In the genomic region with DNA sequence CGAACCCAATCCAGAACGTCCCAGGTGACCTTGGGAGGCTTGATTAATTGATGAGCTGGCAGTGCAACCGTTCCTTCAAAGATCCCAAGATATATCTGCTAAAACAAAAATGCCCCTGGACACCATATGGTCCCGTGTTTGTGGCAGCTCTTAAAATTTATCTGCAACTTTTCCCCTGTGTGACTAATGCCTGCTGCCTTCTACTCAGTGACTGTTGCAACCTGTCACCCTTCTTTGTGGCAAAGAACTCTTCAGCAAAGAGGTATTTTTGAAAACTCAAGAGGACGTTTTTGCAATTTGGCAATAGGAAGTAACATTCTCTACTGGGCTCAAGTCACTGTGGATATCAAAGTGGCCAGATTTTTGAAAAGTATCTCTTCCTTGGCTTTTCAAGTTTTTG, we compare ENCODE assay signal across 13 cellular contexts.
DNase-seq lines count a peak whose midpoint lies in the region; ATAC-seq and TF ChIP-seq lines count a peak whose summit lies in the region.
"Had no signal": no experiment of that assay in that cellular context is flagged by ENCODE, and none has a peak within 500 bp of the region (broad histone marks: within the 10 kb centered on the region; RNA-seq: fewer than 3 reads in every experiment).

No MANE protein-coding gene starts in this region.

- H3K4me1 Mint-ChIP-seq in CD4-positive, alpha-beta T cell (ENCODE audit: low read depth): no peaks in the 10 kb centered on the region
- H3K4me1 Mint-ChIP-seq: CD14-positive monocyte; CD8-positive, alpha-beta memory T cell had no signal

- H3K9me3 Mint-ChIP-seq in CD4-positive, alpha-beta T cell: peaks cover 8% of the 10 kb centered on the region

- H3K9me3 ChIP-seq in left lung: peaks cover 0 to 16% of the 10 kb centered on the region in 2 donors
- H3K9me3 ChIP-seq in CD4-positive, alpha-beta T cell (ENCODE audit: control insufficient read depth, low read length): peaks cover 4% of the 10 kb centered on the region
- H3K9me3 ChIP-seq: Caco-2 had no signal

- H3K36me3 ChIP-seq in left lung: no peaks in the 10 kb centered on the region

- no peaks in the 10 kb centered on the region for H3K27me3 ChIP-seq in left lung
- no peaks in the 10 kb centered on the region for H3K27me3 ChIP-seq in CD4-positive, alpha-beta T cell (ENCODE audit: control insufficient read depth, insufficient read depth, low read length)

- H3K27ac ChIP-seq in left lung: no peak overlapping the region
- no peak overlapping the region for H3K27ac ChIP-seq in CD4-positive, alpha-beta T cell (ENCODE audit: low read depth, low read length)
- H3K27ac ChIP-seq: A549 had no signal

- H3K4me3 ChIP-seq in left lung: no peak overlapping the region
- H3K4me3 ChIP-seq: A549 had no signal

- peak; percentile 69 for DNase-seq in NCI-H82 (lab: John Stamatoyannopoulos, UW)
- DNase-seq in NOMO-1 treated with dmso at 0.1 percent for 144 hours (lab: John Stamatoyannopoulos, UW; ENCODE audit: unreplicated experiment): peak; percentile 24
- DNase-seq in left lung: no peak
- no peak for DNase-seq in NCI-H526 (lab: John Stamatoyannopoulos, UW)
- no peak for DNase-seq in CD4-positive, alpha-beta T cell
- DNase-seq in stimulated activated CD8-positive, alpha-beta memory T cell treated with anti-CD3 and anti-CD28 coated beads, Interleukin-4, amount 100 ng/mL, for 48 hours: no peak
- no peak for DNase-seq in SHP77 (lab: John Stamatoyannopoulos, UW)
- DNase-seq: Caco-2; CD8-positive, alpha-beta memory T cell; GF-D8; H9 had no signal

- no peak overlapping the region for H3K4me3 Mint-ChIP-seq in CD4-positive, alpha-beta T cell
- H3K4me3 Mint-ChIP-seq: CD14-positive monocyte; CD8-positive, alpha-beta memory T cell; H9 had no signal

- H3K27me3 Mint-ChIP-seq in CD4-positive, alpha-beta T cell: no peaks in the 10 kb centered on the region

- POLR2A ChIA-PET in CD4-positive, alpha-beta T cell (lab: Charles Lee): no interaction called here

- no peaks in the 10 kb centered on the region for H3K4me1 ChIP-seq in left lung
- H3K4me1 ChIP-seq: A549, Caco-2 had no signal

- TF ChIP-seq CTCF in left lung (IDR thresholded peaks at IDR 0.05): no peak
- TF ChIP-seq CTCF in CD4-positive, alpha-beta T cell (IDR thresholded peaks at IDR 0.05): no peak

- ATAC-seq in left lung: peak; percentile 81
- no peak for ATAC-seq in CD4-positive, alpha-beta T cell (ENCODE audit: poor library complexity)
- ATAC-seq: A549 had no signal

- intact Hi-C loops in left lung (cut with DNase I): no loop called here
- intact Hi-C loops in CD4-positive, alpha-beta T cell (cut with DNase I, micrococcal nuclease): no loop called here

- no peaks in the 10 kb centered on the region for H3K36me3 Mint-ChIP-seq in CD4-positive, alpha-beta T cell (ENCODE audit: low read depth)
- H3K36me3 Mint-ChIP-seq: CD14-positive monocyte had no signal

- CTCF ChIA-PET in CD4-positive, alpha-beta T cell (lab: Charles Lee): no interaction called here

- no peak overlapping the region for H3K27ac Mint-ChIP-seq in CD4-positive, alpha-beta T cell
- H3K27ac Mint-ChIP-seq: CD14-positive monocyte; CD8-positive, alpha-beta memory T cell; H9 had no signal

Comparison
In these comparisons a context has a peak if more than half of its experiments do, and no peak if none do; other contexts are left out.
1. DNase-seq: peak in NCI-H82 (single experiment) and NOMO-1 treated with dmso at 0.1 percent for 144 hours (single experiment); none in left lung (0 of 2), NCI-H526 (0 of 2), CD4-positive, alpha-beta T cell (0 of 10), stimulated activated CD8-positive, alpha-beta memory T cell treated with anti-CD3 and anti-CD28 coated beads, Interleukin-4, amount 100 ng/mL, for 48 hours (single experiment) and SHP77 (0 of 2).